In the genomic region with DNA sequence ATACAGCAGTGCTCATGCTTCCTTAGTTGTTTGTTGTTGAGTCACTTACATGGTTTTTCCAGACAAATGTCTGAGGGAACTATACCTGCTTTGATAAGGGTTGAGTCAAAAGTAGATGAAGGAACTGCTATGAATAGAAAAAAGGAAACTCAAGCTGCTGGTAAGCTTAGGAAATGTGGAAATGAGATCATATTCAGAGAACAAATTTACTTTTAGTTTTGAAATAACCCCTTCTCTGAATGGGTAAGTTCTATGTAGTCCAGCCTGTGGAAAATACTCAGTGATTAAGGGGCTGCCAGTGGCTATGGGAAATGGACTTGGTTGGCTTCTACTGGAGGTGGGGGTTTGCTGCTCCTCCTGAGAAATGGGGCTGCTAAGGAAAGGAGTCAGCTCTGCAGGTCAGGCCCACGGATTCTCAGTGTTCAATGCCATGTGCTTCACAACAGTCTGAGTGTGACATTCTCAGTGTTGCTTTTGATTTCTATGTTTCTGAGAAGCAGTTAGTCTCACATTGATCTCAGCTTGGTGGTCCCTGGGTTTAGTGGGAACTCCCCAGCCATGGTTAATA, we compare ENCODE assay signal across 8 cellular contexts. TPM values are rescaled to one million over a fixed set of nuclear protein-coding genes. Genes with fewer than 3 reads are reported as not detected.
DNase-seq lines count a peak whose midpoint lies in the region; ATAC-seq, FAIRE-seq and TF ChIP-seq lines count a peak whose summit lies in the region.

No MANE protein-coding gene starts in this region.

- peaks cover 6% of the 10 kb centered on the region for H3K9me3 Mint-ChIP-seq in activated CD8-positive, alpha-beta T cell treated with anti-CD3 and anti-CD28 coated beads, Interleukin-2, amount 10 ng/mL, durations not matched to agents 7 days and 5 days (ENCODE audit: insufficient read depth)
- no peaks in the 10 kb centered on the region for H3K9me3 Mint-ChIP-seq in stimulated activated memory B cell treated with anti-CD40 and anti-IgM and Interleukin-4, amounts not matched to agents 10 μg/mL and 1 μg/mL and 100 μg/mL, for 72 hours

- peak overlapping the region; percentile 20 for H2AFZ ChIP-seq in keratinocyte (ENCODE audit: control insufficient read depth, low read length)

- peak overlapping the region; percentile 27 for H3K4me2 ChIP-seq in keratinocyte (ENCODE audit: control insufficient read depth, extremely low read depth, insufficient read depth, low read depth, low read length)

- H3K27ac ChIP-seq in keratinocyte (ENCODE audit: control insufficient read depth, insufficient read depth, low read length): peak overlapping the region; percentile 69

- no peak for TF ChIP-seq CTCF in keratinocyte (optimal IDR thresholded peaks at IDR 0.05 in 1 of 3, IDR thresholded peaks at IDR 0.05 in 1 of 3, conservative IDR thresholded peaks at IDR 0.05 in 1 of 3; ENCODE audit: extremely low read depth in 1 of 3, insufficient read depth in 2 of 3, low read length in 3 of 3)

- peaks cover 11% of the 10 kb centered on the region for H3K36me3 Mint-ChIP-seq in activated CD8-positive, alpha-beta T cell treated with anti-CD3 and anti-CD28 coated beads, Interleukin-2, amount 10 ng/mL, durations not matched to agents 7 days and 5 days (ENCODE audit: low read depth)
- H3K36me3 Mint-ChIP-seq in stimulated activated memory B cell treated with anti-CD40 and anti-IgM and Interleukin-4, amounts not matched to agents 10 μg/mL and 1 μg/mL and 100 μg/mL, for 72 hours: no peaks in the 10 kb centered on the region

- CTCF ChIA-PET in activated CD8-positive, alpha-beta T cell treated with anti-CD3 and anti-CD28 coated beads, Interleukin-2, amount 10 ng/mL, durations not matched to agents 7 days and 5 days (lab: Charles Lee): interaction anchor here (0.5 to 3.8 kb wide), 12 partner anchors 10 to 731 kb away, joined by 3 to 34 read pairs (median 5); a partner anchor contains a TSS

- no peaks in the 10 kb centered on the region for H4K20me1 ChIP-seq in keratinocyte (ENCODE audit: control insufficient read depth, extremely low read depth, insufficient read depth, low read length)

- no peaks in the 10 kb centered on the region for H3K27me3 ChIP-seq in keratinocyte (ENCODE audit: control insufficient read depth, extremely low read depth, insufficient read depth, low read length)

- dilution Hi-C loops in keratinocyte (cut with MboI; ENCODE audit: extremely low pct_ligation_motif_present, low sequenced_read_pairs): no loop called here

- no peaks in the 10 kb centered on the region for H3K9me1 ChIP-seq in keratinocyte (ENCODE audit: control insufficient read depth, extremely low read depth, insufficient read depth, low read length)

- peak overlapping the region; percentile 19 for H3K9ac ChIP-seq in keratinocyte (ENCODE audit: control insufficient read depth, extremely low read depth, insufficient read depth, low read length)

- DNase-seq in activated T-cell treated with anti-CD3 and anti-CD28 coated beads for 24 hours (ENCODE audit: low read depth) (peak; percentile 52), keratinocyte (ENCODE audit: low read depth, low spot score) (peak; percentile 44), NCI-H82 treated with DMSO at 0.1 percent for 48 hours (lab: John Stamatoyannopoulos, UW; ENCODE audit: unreplicated experiment) (no peak), NCI-H2081 (lab: John Stamatoyannopoulos, UW) (no peak)
- DNase-seq in activated T-cell treated with anti-CD3 and anti-CD28 coated beads, Interleukin-2, amount 50 U/mL, for 1 hour: no peak
- peak; percentile 42 for DNase-seq in activated CD8-positive, alpha-beta T cell treated with anti-CD3 and anti-CD28 coated beads, Interleukin-2, amount 10 ng/mL, durations not matched to agents 7 days and 5 days

- POLR2A ChIA-PET in activated CD8-positive, alpha-beta T cell treated with anti-CD3 and anti-CD28 coated beads, Interleukin-2, amount 10 ng/mL, durations not matched to agents 7 days and 5 days (lab: Charles Lee): interaction anchor here (0.8 to 1.6 kb wide), 3 partner anchors 46 to 792 kb away, joined by 3 to 4 read pairs (median 3); a partner anchor contains a TSS

- H3K27ac Mint-ChIP-seq in activated CD8-positive, alpha-beta T cell treated with anti-CD3 and anti-CD28 coated beads, Interleukin-2, amount 10 ng/mL, durations not matched to agents 7 days and 5 days: peak overlapping the region; percentile 91
- H3K27ac Mint-ChIP-seq in stimulated activated memory B cell treated with anti-CD40 and anti-IgM and Interleukin-4, amounts not matched to agents 10 μg/mL and 1 μg/mL and 100 μg/mL, for 72 hours: peak overlapping the region; percentile 79

- H3K4me3 ChIP-seq in keratinocyte (ENCODE audit: control insufficient read depth in 2 of 3, extremely low read depth in 1 of 3, insufficient read depth in 2 of 3, low read depth in 1 of 3, low read length in 3 of 3): no peak overlapping the region

- FAIRE-seq in keratinocyte (lab: Jason Lieb, UNC): peak; percentile 34

- H3K4me1 Mint-ChIP-seq in activated CD8-positive, alpha-beta T cell treated with anti-CD3 and anti-CD28 coated beads, Interleukin-2, amount 10 ng/mL, durations not matched to agents 7 days and 5 days (ENCODE audit: low read depth): peaks cover 31% of the 10 kb centered on the region
- H3K4me1 Mint-ChIP-seq in stimulated activated memory B cell treated with anti-CD40 and anti-IgM and Interleukin-4, amounts not matched to agents 10 μg/mL and 1 μg/mL and 100 μg/mL, for 72 hours: peaks cover 30% of the 10 kb centered on the region

- no peaks in the 10 kb centered on the region for H3K36me3 ChIP-seq in keratinocyte (ENCODE audit: control insufficient read depth in 2 of 2, extremely low read depth in 1 of 2, insufficient read depth in 2 of 2, low read length in 2 of 2)

- H3K9me3 ChIP-seq in keratinocyte (ENCODE audit: control insufficient read depth, low read depth, low read length): no peaks in the 10 kb centered on the region

- no peaks in the 10 kb centered on the region for H3K27me3 Mint-ChIP-seq in activated CD8-positive, alpha-beta T cell treated with anti-CD3 and anti-CD28 coated beads, Interleukin-2, amount 10 ng/mL, durations not matched to agents 7 days and 5 days (ENCODE audit: low read depth)
- no peaks in the 10 kb centered on the region for H3K27me3 Mint-ChIP-seq in stimulated activated memory B cell treated with anti-CD40 and anti-IgM and Interleukin-4, amounts not matched to agents 10 μg/mL and 1 μg/mL and 100 μg/mL, for 72 hours

- H3K4me1 ChIP-seq in keratinocyte (ENCODE audit: control insufficient read depth, extremely low read depth, insufficient read depth, low read length): peaks cover 10% of the 10 kb centered on the region

- peak; percentile 66 for ATAC-seq in HG03342 (IDR thresholded peaks at IDR 0.05; ENCODE audit: unreplicated experiment)
- ATAC-seq in activated CD8-positive, alpha-beta T cell treated with anti-CD3 and anti-CD28 coated beads, Interleukin-2, amount 10 ng/mL, durations not matched to agents 7 days and 5 days: peak; percentile 56
- ATAC-seq in stimulated activated memory B cell treated with anti-CD40 and anti-IgM and Interleukin-4, amounts not matched to agents 10 μg/mL and 1 μg/mL and 100 μg/mL, for 72 hours: peak; percentile 68

- H3K4me3 Mint-ChIP-seq in activated CD8-positive, alpha-beta T cell treated with anti-CD3 and anti-CD28 coated beads, Interleukin-2, amount 10 ng/mL, durations not matched to agents 7 days and 5 days: peak overlapping the region; percentile 69
- H3K4me3 Mint-ChIP-seq in stimulated activated memory B cell treated with anti-CD40 and anti-IgM and Interleukin-4, amounts not matched to agents 10 μg/mL and 1 μg/mL and 100 μg/mL, for 72 hours: peak overlapping the region; percentile 26

- H3K79me2 ChIP-seq in keratinocyte (ENCODE audit: control insufficient read depth, insufficient read depth, low read length): no peaks in the 10 kb centered on the region

RNA-seq across cellular contexts. Expression of a gene that starts 47.7 kb away (rescaled TPM):
- total RNA-seq in activated CD8-positive, alpha-beta T cell treated with anti-CD3 and anti-CD28 coated beads, Interleukin-2, amount 10 ng/mL, durations not matched to agents 7 days and 5 days: 10 to 100 TPM; 65.4 to 67.4 TPM
- 9.8 to 32.4 TPM (median 15.6 TPM) in 3 replicates for polyA plus RNA-seq in keratinocyte
- polyA plus RNA-seq in keratinocyte (2011; ENCODE audit: low read depth): 50.0 TPM
- polyA plus RNA-seq in keratinocyte (2011; cell fraction: cytosol; rRNA removed): 14.9 and 17.6 TPM in 2 replicates
- polyA plus RNA-seq in keratinocyte (2011; cell fraction: nucleus; rRNA removed): 8.6 and 10.4 TPM in 2 replicates
- polyA plus RNA-seq in keratinocyte (2012; ENCODE audit: low replicate concordance): 12.5 and 112 TPM in 2 replicates
- polyA minus RNA-seq in keratinocyte: 1.9 to 12.0 TPM (median 11.0 TPM) in 3 replicates
- polyA minus RNA-seq in keratinocyte (2011; cell fraction: cytosol; rRNA and poly(A)+ RNA removed): not detected
- polyA minus RNA-seq in keratinocyte (2011; cell fraction: nucleus; rRNA and poly(A)+ RNA removed): 5.9 and 7.2 TPM in 2 replicates

Comparison
In these comparisons a context has a peak if more than half of its experiments do, and no peak if none do; other contexts are left out.
1. DNase-seq: peak in activated T-cell treated with anti-CD3 and anti-CD28 coated beads for 24 hours (single experiment), activated CD8-positive, alpha-beta T cell treated with anti-CD3 and anti-CD28 coated beads, Interleukin-2, amount 10 ng/mL, durations not matched to agents 7 days and 5 days (single experiment) and keratinocyte (single experiment); none in activated T-cell treated with anti-CD3 and anti-CD28 coated beads, Interleukin-2, amount 50 U/mL, for 1 hour (single experiment), NCI-H82 treated with DMSO at 0.1 percent for 48 hours (single experiment) and NCI-H2081 (0 of 2).
2. Peak in every context shown above with its lines, with median percentiles within 50 percentile points of each other: ATAC-seq.